ENCODE assay signal across 14 cellular contexts in genomic region chr16:10561001-10561400, GRCh38. TPM values are rescaled to one million over a fixed set of nuclear protein-coding genes. Genes with fewer than 3 reads are reported as not detected.
"Had no signal": no experiment of that assay in that cellular context is flagged by ENCODE, and none has a peak within 500 bp of the region (broad histone marks: within the 10 kb centered on the region; RNA-seq: fewer than 3 reads in every experiment).

No MANE protein-coding gene starts in this region.

- H3K4me3 ChIP-seq: breast epithelium, thoracic aorta had no signal

- H3K27me3 ChIP-seq: breast epithelium had no signal

- H3K9ac ChIP-seq: parathyroid adenoma had no signal

- ATAC-seq: activated CD4-positive, alpha-beta T cell treated with anti-CD3 and anti-CD28 coated beads for 36 hours; activated T-cell treated with anti-CD3 and anti-CD28 coated beads, Interleukin-2, amount 50 U/mL, for 72 hours; naive thymus-derived CD4-positive, alpha-beta T cell; stimulated activated naive CD8-positive, alpha-beta T cell treated with anti-CD3 and anti-CD28 coated beads, Interleukin-15, Interleukin-2, amounts not matched to agents 100 U/mL and 50 U/mL, for 24 hours had no signal

- DNase-seq: activated CD4-positive, alpha-beta memory T cell treated with anti-CD3 and anti-CD28 coated beads, Interleukin-2, amount 10 ng/mL, durations not matched to agents 7 days and 5 days; activated CD4-positive, alpha-beta T cell treated with anti-CD3 and anti-CD28 coated beads for 36 hours; activated CD8-positive, alpha-beta memory T cell treated with anti-CD3 and anti-CD28 coated beads, Interleukin-2, amount 50 U/mL, for 4 hours; activated gamma-delta T cell treated with Interleukin-2 at 50 U/mL for 16 hours; activated naive CD8-positive, alpha-beta T cell treated with anti-CD3 and anti-CD28 coated beads for 36 hours; activated T-cell treated with anti-CD3 and anti-CD28 coated beads, Interleukin-2, amount 50 U/mL, for 72 hours; foreskin melanocyte; naive thymus-derived CD4-positive, alpha-beta T cell; stimulated activated CD4-positive, alpha-beta T cell treated with anti-CD3 and anti-CD28 coated beads, Interleukin-2, amount 100 ng/mL, for 24 hours; stimulated activated naive CD8-positive, alpha-beta T cell treated with anti-CD3 and anti-CD28 coated beads, Interleukin-15, Interleukin-2, amounts not matched to agents 100 U/mL and 50 U/mL, for 24 hours; T1000 had no signal

- H3K27ac ChIP-seq: parathyroid adenoma had no signal

- H2AFZ ChIP-seq: parathyroid adenoma had no signal

- H3K36me3 ChIP-seq: breast epithelium, thoracic aorta had no signal

- H3K9me3 ChIP-seq: thoracic aorta had no signal

RNA-seq across cellular contexts. Expression of gene EMP2, which starts 19.4 kb away (rescaled TPM):
- total RNA-seq: activated CD4-positive, alpha-beta memory T cell treated with anti-CD3 and anti-CD28 coated beads, Interleukin-2, amount 10 ng/mL, durations not matched to agents 7 days and 5 days; activated CD4-positive, alpha-beta T cell treated with anti-CD3 and anti-CD28 coated beads for 36 hours; activated naive CD8-positive, alpha-beta T cell treated with anti-CD3 and anti-CD28 coated beads for 36 hours; naive thymus-derived CD4-positive, alpha-beta T cell had no signal
- polyA plus RNA-seq: naive thymus-derived CD4-positive, alpha-beta T cell had no signal
